ENCODE assay signal across 8 cellular contexts in genomic region chr17:57255182-57255775, GRCh38. TPM values are rescaled to one million over a fixed set of nuclear protein-coding genes. Genes with fewer than 3 reads are reported as not detected.
DNase-seq lines count a peak whose midpoint lies in the region; ATAC-seq, FAIRE-seq and TF ChIP-seq lines count a peak whose summit lies in the region.

No MANE protein-coding gene starts in this region.

- H3K4me1 Mint-ChIP-seq in activated CD4-positive, alpha-beta T cell treated with anti-CD3 and anti-CD28 coated beads, Interleukin-2, amount 10 ng/mL, durations not matched to agents 7 days and 5 days: peaks cover 39% of the 10 kb centered on the region
- H3K4me1 Mint-ChIP-seq in activated naive CD8-positive, alpha-beta T cell treated with anti-CD3 and anti-CD28 coated beads, Interleukin-2, amount 50 U/mL, for 24 hours: peaks cover 34% of the 10 kb centered on the region

- H3K9me3 Mint-ChIP-seq in activated CD4-positive, alpha-beta T cell treated with anti-CD3 and anti-CD28 coated beads, Interleukin-2, amount 10 ng/mL, durations not matched to agents 7 days and 5 days: peaks cover 5% of the 10 kb centered on the region
- H3K9me3 Mint-ChIP-seq in activated naive CD8-positive, alpha-beta T cell treated with anti-CD3 and anti-CD28 coated beads, Interleukin-2, amount 50 U/mL, for 24 hours: peaks cover 6% of the 10 kb centered on the region

- intact Hi-C loops in testis (cut with DNase I; ENCODE audit: low total_unique reads): no loop called here

- CTCF ChIA-PET in activated CD4-positive, alpha-beta T cell treated with anti-CD3 and anti-CD28 coated beads, Interleukin-2, amount 10 ng/mL, durations not matched to agents 7 days and 5 days (lab: Charles Lee): interaction anchor here (2.5 kb wide), 1 partner anchor 12 kb away, joined by 18 read pairs; no protein-coding TSS in a partner anchor

- H3K27ac ChIP-seq in layer of hippocampus (ENCODE audit: low read depth, low read length) (peak overlapping the region; percentile 96), testis (peak overlapping the region; percentile 98 to 99)

- H3K4me3 Mint-ChIP-seq in activated CD4-positive, alpha-beta T cell treated with anti-CD3 and anti-CD28 coated beads, Interleukin-2, amount 10 ng/mL, durations not matched to agents 7 days and 5 days: peak overlapping the region; percentile 85
- peak overlapping the region; percentile 81 for H3K4me3 Mint-ChIP-seq in activated naive CD8-positive, alpha-beta T cell treated with anti-CD3 and anti-CD28 coated beads, Interleukin-2, amount 50 U/mL, for 24 hours

- TF ChIP-seq CTCF in testis (IDR thresholded peaks at IDR 0.05) (no peak), GM20000 (IDR thresholded peaks at IDR 0.05; ENCODE audit: extremely low read depth, missing control alignments) (no peak)

- ATAC-seq in activated naive CD8-positive, alpha-beta T cell treated with anti-CD3 and anti-CD28 coated beads, Interleukin-2, amount 50 U/mL, for 24 hours: no peak
- ATAC-seq in HG03432 (IDR thresholded peaks at IDR 0.05; ENCODE audit: unreplicated experiment): no peak

- no peak for FAIRE-seq in urothelium cell line (lab: Jason Lieb, UNC)

- H3K27me3 ChIP-seq in layer of hippocampus (ENCODE audit: control insufficient read depth, insufficient read depth, low read length): no peaks in the 10 kb centered on the region
- no peaks in the 10 kb centered on the region for H3K27me3 ChIP-seq in testis

- H3K4me1 ChIP-seq in testis: peaks cover 12% of the 10 kb centered on the region

- peak overlapping the region; percentile 86 for H3K27ac Mint-ChIP-seq in activated CD4-positive, alpha-beta T cell treated with anti-CD3 and anti-CD28 coated beads, Interleukin-2, amount 10 ng/mL, durations not matched to agents 7 days and 5 days
- H3K27ac Mint-ChIP-seq in activated naive CD8-positive, alpha-beta T cell treated with anti-CD3 and anti-CD28 coated beads, Interleukin-2, amount 50 U/mL, for 24 hours: peak overlapping the region; percentile 84

- no peak for DNase-seq in activated CD4-positive, alpha-beta T cell treated with anti-CD3 and anti-CD28 coated beads, Interleukin-2, amount 10 ng/mL, durations not matched to agents 7 days and 5 days
- DNase-seq in activated CD4-positive, alpha-beta T cell treated with anti-CD3 and anti-CD28 coated beads, Interleukin-2, amount 50 U/mL, for 4 hours: no peak
- DNase-seq in activated naive CD8-positive, alpha-beta T cell treated with anti-CD3 and anti-CD28 coated beads, Interleukin-2, amount 50 U/mL, for 24 hours: no peak
- peak; percentile 34 for DNase-seq in testis
- DNase-seq in urothelium cell line (ENCODE audit: low spot score): no peak
- DNase-seq in GM20000 (ENCODE audit: low spot score): no peak

- no peaks in the 10 kb centered on the region for H3K36me3 ChIP-seq in testis (ENCODE audit: low read depth, missing control alignments)

- peaks cover 21% of the 10 kb centered on the region for H3K36me3 Mint-ChIP-seq in activated CD4-positive, alpha-beta T cell treated with anti-CD3 and anti-CD28 coated beads, Interleukin-2, amount 10 ng/mL, durations not matched to agents 7 days and 5 days (ENCODE audit: low read depth)
- peaks cover 12% of the 10 kb centered on the region for H3K36me3 Mint-ChIP-seq in activated naive CD8-positive, alpha-beta T cell treated with anti-CD3 and anti-CD28 coated beads, Interleukin-2, amount 50 U/mL, for 24 hours (ENCODE audit: low read depth)

- TF ChIP-seq POLR2A in testis (IDR thresholded peaks at IDR 0.05): no peak

- H3K9me3 ChIP-seq in testis: no peaks in the 10 kb centered on the region

- WGBS in testis, 2 donors: 14% methylated on average over 16 of the region's 16 CpGs

- H3K27me3 Mint-ChIP-seq in activated CD4-positive, alpha-beta T cell treated with anti-CD3 and anti-CD28 coated beads, Interleukin-2, amount 10 ng/mL, durations not matched to agents 7 days and 5 days: peaks cover 10% of the 10 kb centered on the region
- no peaks in the 10 kb centered on the region for H3K27me3 Mint-ChIP-seq in activated naive CD8-positive, alpha-beta T cell treated with anti-CD3 and anti-CD28 coated beads, Interleukin-2, amount 50 U/mL, for 24 hours

- H3K4me3 ChIP-seq in testis: peak overlapping the region; percentile 93 to 95

- POLR2A ChIA-PET in activated CD4-positive, alpha-beta T cell treated with anti-CD3 and anti-CD28 coated beads, Interleukin-2, amount 10 ng/mL, durations not matched to agents 7 days and 5 days (lab: Charles Lee): no interaction called here

RNA-seq across cellular contexts. Expression of gene MSI2, which starts 1.0 kb away (rescaled TPM):
- 10 to 100 TPM; 87.6 to 96.0 TPM for total RNA-seq in activated CD4-positive, alpha-beta T cell treated with anti-CD3 and anti-CD28 coated beads, Interleukin-2, amount 10 ng/mL, durations not matched to agents 7 days and 5 days
- total RNA-seq in testis: 100 to 1,000 TPM in 1 of 2 donors, 10 to 100 TPM in 1; 76.6 to 106 TPM
- polyA plus RNA-seq in testis (ENCODE audit: insufficient read depth, low read depth, low replicate concordance): 46.5 TPM
